ENCODE assay signal across 1 cellular context in genomic region chr5:151662805-151663204, GRCh38.
A peak's percentile ranks its signal among the peaks of the same experiment; 100 is the strongest.
TF ChIP-seq lines count a peak whose summit lies in the region.

No MANE protein-coding gene starts in this region.

TF ChIP-seq in GM12878, 131 proteins besides CTCF, POLR2A, EP300 and RAD21 (continued from another document):
- TF ChIP-seq FOXM1 (IDR thresholded peaks at IDR 0.05; ENCODE audit: low read depth, low read length) = no peak
- TF ChIP-seq BCL11A (IDR thresholded peaks at IDR 0.05; ENCODE audit: low read depth, low read length) = 0 out of 2 replicates have a peak, but pooled peaks have one; percentile 5
- no peak for TF ChIP-seq IRF3 (IDR thresholded peaks at IDR 0.05)
- TF ChIP-seq BACH1 (IDR thresholded peaks at IDR 0.05; ENCODE audit: borderline replicate concordance) = no peak
- TF ChIP-seq SMAD5 (IDR thresholded peaks at IDR 0.05; ENCODE audit: low read depth) = no peak
- no peak for TF ChIP-seq NR2C2 (IDR thresholded peaks at IDR 0.05; ENCODE audit: borderline replicate concordance, control insufficient read depth, insufficient read length, low read depth)
- TF ChIP-seq PKNOX1 (IDR thresholded peaks at IDR 0.05) = no peak
- TF ChIP-seq CHD1 (IDR thresholded peaks at IDR 0.05; ENCODE audit: low read depth, low read length) = no peak
- TF ChIP-seq PBX3 (IDR thresholded peaks at IDR 0.05; ENCODE audit: insufficient replicate concordance, low read depth, low read length) = no peak
- peak; percentile 87; the same call in 1 of the 2 replicates for TF ChIP-seq PAX5 (IDR thresholded peaks at IDR 0.05; ENCODE audit: borderline replicate concordance, low read depth, low read length)
- TF ChIP-seq RUNX3 (IDR thresholded peaks at IDR 0.05; ENCODE audit: low read length) = peak; percentile 61; the same call in 1 of the 2 replicates
- no peak for TF ChIP-seq NFYA (IDR thresholded peaks at IDR 0.05; ENCODE audit: borderline replicate concordance, low read depth, low read length)
- TF ChIP-seq HCFC1 (IDR thresholded peaks at IDR 0.05; ENCODE audit: low read length) = no peak
- TF ChIP-seq JUNB (IDR thresholded peaks at IDR 0.05) = no peak
- TF ChIP-seq USF2 (IDR thresholded peaks at IDR 0.05; ENCODE audit: borderline replicate concordance, low read depth, low read length) = no peak
- no peak for TF ChIP-seq BRCA1 (IDR thresholded peaks at IDR 0.05; ENCODE audit: low read depth, low read length)
- no peak for TF ChIP-seq YBX1 (IDR thresholded peaks at IDR 0.05)
- TF ChIP-seq BCL3 (IDR thresholded peaks at IDR 0.05; ENCODE audit: borderline replicate concordance, insufficient read depth, low read depth, low read length, poor library complexity, severe bottlenecking) = no peak
- TF ChIP-seq ZBTB4 (CRISPR knock-in tag; IDR thresholded peaks at IDR 0.05) = no peak
- TF ChIP-seq CUX1 (IDR thresholded peaks at IDR 0.05; ENCODE audit: insufficient replicate concordance, low read depth, low read length) = no peak
- no peak for TF ChIP-seq SREBF1 (IDR thresholded peaks at IDR 0.05; ENCODE audit: low read length)
- no peak for TF ChIP-seq PAX8 (IDR thresholded peaks at IDR 0.05)
- TF ChIP-seq KAT2A (conservative IDR thresholded peaks at IDR 0.05; ENCODE audit: control insufficient read depth, low read depth, low read length) = no peak
- no peak for TF ChIP-seq STAT3 (IDR thresholded peaks at IDR 0.05; ENCODE audit: low read depth, low read length)
- peak; percentile 8 to 29; a peak in 3 of 4 replicates for TF ChIP-seq IKZF2 (IDR thresholded peaks at IDR 0.05)
- no peak for TF ChIP-seq MYB (IDR thresholded peaks at IDR 0.05; ENCODE audit: borderline replicate concordance, low read depth, low read length)
- no peak for TF ChIP-seq SREBF2 (IDR thresholded peaks at IDR 0.05; ENCODE audit: low read length)
- TF ChIP-seq SIN3A (IDR thresholded peaks at IDR 0.05; ENCODE audit: low read depth, low read length) = no peak
- no peak for TF ChIP-seq IRF5 (IDR thresholded peaks at IDR 0.05; ENCODE audit: borderline replicate concordance)
- TF ChIP-seq SUPT20H (IDR thresholded peaks at IDR 0.05; ENCODE audit: borderline replicate concordance, control insufficient read depth, low read depth, low read length) = no peak
- TF ChIP-seq LARP7 (IDR thresholded peaks at IDR 0.05) = no peak
- TF ChIP-seq STAT1 (conservative IDR thresholded peaks at IDR 0.05) = no peak
- TF ChIP-seq SPI1 (IDR thresholded peaks at IDR 0.05; ENCODE audit: borderline replicate concordance, insufficient read depth, low read depth, low read length) = peak; percentile 65
- no peak for TF ChIP-seq ZNF24 (IDR thresholded peaks at IDR 0.05)
- no peak for TF ChIP-seq YY1 (IDR thresholded peaks at IDR 0.05; ENCODE audit: low read depth, low read length)
- 0 out of 2 replicates have a peak, but pooled peaks have one; percentile 17 for TF ChIP-seq CBX5 (IDR thresholded peaks at IDR 0.05; ENCODE audit: low read depth)
- TF ChIP-seq ZBTB33 (IDR thresholded peaks at IDR 0.05) = no peak
- no peak for TF ChIP-seq ESRRA (IDR thresholded peaks at IDR 0.05; ENCODE audit: low read length)
